Comparison of ENCODE assay signal across 8 cellular contexts in genomic region chr6:26329763-26330511, GRCh38. TPM values are rescaled to one million over a fixed set of nuclear protein-coding genes. Genes with fewer than 3 reads are reported as not detected.
DNase-seq lines count a peak whose midpoint lies in the region; ATAC-seq, FAIRE-seq and TF ChIP-seq lines count a peak whose summit lies in the region.

No MANE protein-coding gene starts in this region.

- H3K4me1 Mint-ChIP-seq in WTC11 = peaks cover 9% of the 10 kb centered on the region

- 28 to 35% (median 33%) methylated on average over 16 of the region's 16 CpGs for WGBS in psoas muscle, 3 donors
- WGBS in aorta, 2 donors = 34 to 40% methylated on average over 16 of the region's 16 CpGs
- no CpG with 5 or more reads among the region's 16 CpGs for WGBS in neuronal stem cell (ENCODE audit: extremely low coverage in 2 of 2, insufficient read length in 2 of 2, insufficient replicate concordance in 1 of 2), 2 donors

- no peak for DNase-seq in GM19239 (ENCODE audit: insufficient read length, low spot score)
- DNase-seq in NCI-H2029 treated with DMSO at 0.1 percent for 48 hours (lab: John Stamatoyannopoulos, UW) = peak; percentile 59
- peak; percentile 75 for DNase-seq in WTC11 (ENCODE audit: low spot score)
- peak in 2 of 3 donors; percentile 21 to 28 for DNase-seq in effector memory CD4-positive, alpha-beta T cell
- DNase-seq in psoas muscle = no peak
- no peak for DNase-seq in aorta
- DNase-seq in neuronal stem cell (ENCODE audit: low spot score) = no peak

- H3K4me3 ChIP-seq in effector memory CD4-positive, alpha-beta T cell (ENCODE audit: insufficient read depth, low read depth, low read length, poor library complexity, severe bottlenecking) = no peak overlapping the region
- H3K4me3 ChIP-seq in psoas muscle (no peak overlapping the region), aorta (ENCODE audit: low read length in 2 of 2) (no peak overlapping the region), neuronal stem cell (ENCODE audit: low read length in 2 of 2) (peak overlapping the region in 1 of 2 donors; percentile 43)

- H3K27ac ChIP-seq in effector memory CD4-positive, alpha-beta T cell (ENCODE audit: insufficient read depth, low read length, poor library complexity, severe bottlenecking) = no peak overlapping the region
- no peak overlapping the region for H3K27ac ChIP-seq in psoas muscle
- no peak overlapping the region for H3K27ac ChIP-seq in aorta (ENCODE audit: low read depth in 1 of 2, low read length in 2 of 2)
- no peak overlapping the region for H3K27ac ChIP-seq in neuronal stem cell (replicated peaks; ENCODE audit: low read length)

- H3K27ac Mint-ChIP-seq in WTC11 = no peak overlapping the region

- FAIRE-seq in GM19239 (lab: Jason Lieb, UNC) = peak; percentile 86

- no peak overlapping the region for H3K14ac ChIP-seq in neuronal stem cell (ENCODE audit: low read length)

- 0 out of 2 replicates have a peak, but pooled peaks have one; percentile 13 for ATAC-seq in WTC11
- peak in 3 of 4 donors; percentile 34 to 67 (median 54) for ATAC-seq in psoas muscle
- no peak for ATAC-seq in aorta (ENCODE audit: low FRiP score)
- ATAC-seq in HG03095 (IDR thresholded peaks at IDR 0.05; ENCODE audit: unreplicated experiment) = no peak

- H2AFZ ChIP-seq in neuronal stem cell (ENCODE audit: low read length) = no peak overlapping the region

- no peak overlapping the region for H2BK120ac ChIP-seq in neuronal stem cell (ENCODE audit: low read depth, low read length)

- CTCF ChIA-PET in WTC11 (lab: Charles Lee) = interaction anchor here (2.3 to 4.1 kb wide), 3 partner anchors 7 to 265 kb away, joined by 8 to 29 read pairs (median 25); no protein-coding TSS in a partner anchor

- H4K8ac ChIP-seq in neuronal stem cell (ENCODE audit: low read depth, low read length) = no peak overlapping the region

- no peaks in the 10 kb centered on the region for H3K9me3 ChIP-seq in effector memory CD4-positive, alpha-beta T cell (ENCODE audit: control insufficient read depth, low read length)
- no peaks in the 10 kb centered on the region for H3K9me3 ChIP-seq in psoas muscle
- no peaks in the 10 kb centered on the region for H3K9me3 ChIP-seq in aorta (ENCODE audit: control insufficient read depth, low read length)
- H3K9me3 ChIP-seq in neuronal stem cell (replicated peaks in 1 of 2; ENCODE audit: control insufficient read depth in 2 of 2, insufficient read depth in 1 of 2, low read depth in 1 of 2, low read length in 2 of 2) = no peaks in the 10 kb centered on the region

- H3K23ac ChIP-seq in neuronal stem cell (ENCODE audit: low read depth, low read length, poor library complexity) = no peak overlapping the region

- H3K4ac ChIP-seq in neuronal stem cell (ENCODE audit: low read length) = no peak overlapping the region

- no peaks in the 10 kb centered on the region for H3K79me1 ChIP-seq in neuronal stem cell (ENCODE audit: low read depth, low read length)

- no peak overlapping the region for H3K18ac ChIP-seq in neuronal stem cell (ENCODE audit: low read length)

- POLR2A ChIA-PET in WTC11 (lab: Charles Lee) = interaction anchor here (1.5 kb wide), 1 partner anchor 817 kb away, joined by 3 read pairs; a partner anchor contains a TSS

- no peak overlapping the region for H2BK5ac ChIP-seq in neuronal stem cell (ENCODE audit: low read length)

- no peak overlapping the region for H2BK12ac ChIP-seq in neuronal stem cell (ENCODE audit: low read length)

- no peak overlapping the region for H2BK15ac ChIP-seq in neuronal stem cell (ENCODE audit: low read length)

- intact Hi-C loops in psoas muscle (cut with DNase I) (loop anchor here in 1 of 2 donors (5.0 kb wide), 1 partner anchor 222 kb away; no protein-coding TSS in a partner anchor), aorta (cut with DNase I) (no loop called here)

- no peaks in the 10 kb centered on the region for H3K36me3 Mint-ChIP-seq in WTC11

- H4K91ac ChIP-seq in neuronal stem cell (ENCODE audit: low read depth, low read length, poor library complexity) = no peak overlapping the region

- peaks cover 24% of the 10 kb centered on the region for H3K27me3 Mint-ChIP-seq in WTC11 (ENCODE audit: low read depth)

- H3K4me1 ChIP-seq in effector memory CD4-positive, alpha-beta T cell (ENCODE audit: control insufficient read depth, insufficient read depth, low read length, poor library complexity, severe bottlenecking) = peaks cover 5% of the 10 kb centered on the region
- H3K4me1 ChIP-seq in psoas muscle (peaks cover 6% of the 10 kb centered on the region), aorta (ENCODE audit: control insufficient read depth in 1 of 2, insufficient read depth in 2 of 2, low read length in 2 of 2) (no peaks in the 10 kb centered on the region), neuronal stem cell (ENCODE audit: control insufficient read depth in 2 of 2, insufficient read depth in 1 of 2, low read depth in 1 of 2, low read length in 2 of 2) (peaks cover 3 to 8% of the 10 kb centered on the region in 2 donors)

- H3K9ac ChIP-seq in neuronal stem cell (ENCODE audit: low read depth, low read length, poor library complexity) = no peak overlapping the region

- no peak for TF ChIP-seq CTCF in WTC11 (IDR thresholded peaks at IDR 0.05)
- TF ChIP-seq CTCF in psoas muscle (IDR thresholded peaks at IDR 0.05) = no peak

- H2AK5ac ChIP-seq in neuronal stem cell (ENCODE audit: low read depth, low read length) = no peak overlapping the region

- H3K4me3 Mint-ChIP-seq in WTC11 = peak overlapping the region; percentile 94

- peaks cover 9% of the 10 kb centered on the region for H3K27me3 ChIP-seq in effector memory CD4-positive, alpha-beta T cell (replicated peaks; ENCODE audit: control insufficient read depth, insufficient read depth, low read length, poor library complexity, severe bottlenecking)
- peaks cover 14 to 66% (median 25%) of the 10 kb centered on the region in 3 donors for H3K27me3 ChIP-seq in psoas muscle (ENCODE audit: insufficient read depth in 3 of 3, low read length in 2 of 3)
- no peaks in the 10 kb centered on the region for H3K27me3 ChIP-seq in aorta (ENCODE audit: control insufficient read depth in 1 of 2, insufficient read depth in 2 of 2, low read length in 1 of 2)
- H3K27me3 ChIP-seq in neuronal stem cell (ENCODE audit: control insufficient read depth in 3 of 3, insufficient read depth in 3 of 3, low read depth in 1 of 3, low read length in 3 of 3) = peaks cover 0 to 45% (median 17%) of the 10 kb centered on the region in 3 experiments

- H3K4me2 ChIP-seq in neuronal stem cell (ENCODE audit: insufficient read depth, low read length, poor library complexity, severe bottlenecking) = no peak overlapping the region

- no peaks in the 10 kb centered on the region for H3K9me3 Mint-ChIP-seq in WTC11

- H3K36me3 ChIP-seq in effector memory CD4-positive, alpha-beta T cell (ENCODE audit: control insufficient read depth, insufficient read depth, low read length) = no peaks in the 10 kb centered on the region
- no peaks in the 10 kb centered on the region for H3K36me3 ChIP-seq in psoas muscle (ENCODE audit: insufficient read depth in 1 of 2, low read depth in 1 of 2)
- H3K36me3 ChIP-seq in aorta (ENCODE audit: control insufficient read depth in 1 of 2, insufficient read depth in 2 of 2, low read length in 1 of 2) = no peaks in the 10 kb centered on the region
- H3K36me3 ChIP-seq in neuronal stem cell (replicated peaks in 1 of 2; ENCODE audit: control insufficient read depth in 2 of 2, insufficient read depth in 2 of 2, low read length in 2 of 2) = no peaks in the 10 kb centered on the region

TF ChIP-seq in WTC11, 78 proteins besides CTCF, POLR2A, EP300 and RAD21 (continues in another document):
- no peak for TF ChIP-seq FOXK1 (CRISPR knock-in tag; IDR thresholded peaks at IDR 0.05)
- no peak for TF ChIP-seq SOX15 (CRISPR knock-in tag; IDR thresholded peaks at IDR 0.05)
- TF ChIP-seq TEAD1 (CRISPR knock-in tag; IDR thresholded peaks at IDR 0.05) = peak; percentile 24; the same call in 1 of the 2 replicates
- TF ChIP-seq GABPB1 (CRISPR knock-in tag; IDR thresholded peaks at IDR 0.05) = peak; percentile 51; the same call in 1 of the 2 replicates
- TF ChIP-seq ZNF232 (CRISPR knock-in tag; IDR thresholded peaks at IDR 0.05) = no peak
- TF ChIP-seq USF2 (CRISPR knock-in tag; IDR thresholded peaks at IDR 0.05) = no peak
- TF ChIP-seq HMGXB4 (CRISPR knock-in tag; IDR thresholded peaks at IDR 0.05) = peak; percentile 65; the same call in 1 of the 2 replicates
- no peak for TF ChIP-seq NFATC4 (CRISPR knock-in tag; IDR thresholded peaks at IDR 0.05)
- no peak for TF ChIP-seq ZNF263 (CRISPR knock-in tag; IDR thresholded peaks at IDR 0.05; ENCODE audit: low read depth)

RNA-seq across cellular contexts. Expression of gene BTN3A2, which starts 35.1 kb away (rescaled TPM):
- total RNA-seq in WTC11 (2021) (3.4 to 7.4 TPM (median 7.0 TPM) in 3 replicates), psoas muscle (10 to 100 TPM in 1 of 4 donors, 1 to 10 TPM in 3; 3.2 to 11.4 (median 6.3) TPM), aorta (10 to 100 TPM; 12.8 to 53.7 TPM)
- polyA plus RNA-seq in psoas muscle (1 to 10 TPM; 5.3 to 9.6 (median 7.1) TPM), aorta (10 to 100 TPM in 1 of 2 donors, 1 to 10 TPM in 1; 9.1 to 18.2 TPM)
- 6.5 TPM for polyA plus RNA-seq in neuronal stem cell (2013, experiment 1 of 2)
- 6.4 TPM for polyA plus RNA-seq in neuronal stem cell (2013, experiment 2 of 2)

RNA-seq across cellular contexts. Expression of gene BTN2A2, which starts 53.0 kb away (rescaled TPM):
- 15.6 to 18.0 TPM (median 16.2 TPM) in 3 replicates for total RNA-seq in WTC11 (2021)
- total RNA-seq in psoas muscle = 1 to 10 TPM; 1.5 to 4.9 (median 2.0) TPM
- polyA plus RNA-seq in psoas muscle = 1 to 10 TPM; 1.2 to 2.1 (median 1.4) TPM
- total RNA-seq in aorta = 10 to 100 TPM; 15.7 to 22.3 TPM
- 10 to 100 TPM in 1 of 2 donors, 1 to 10 TPM in 1; 3.9 to 13.4 TPM for polyA plus RNA-seq in aorta
- 24.0 TPM for polyA plus RNA-seq in neuronal stem cell (2013, experiment 1 of 2)
- polyA plus RNA-seq in neuronal stem cell (2013, experiment 2 of 2) = 24.9 TPM

Comparison
In these comparisons a context has a peak if more than half of its experiments do, and no peak if none do; other contexts are left out.
1. DNase-seq: peak in NCI-H2029 treated with DMSO at 0.1 percent for 48 hours (single experiment), WTC11 (single experiment) and effector memory CD4-positive, alpha-beta T cell (2 of 3); none in GM19239 (single experiment), psoas muscle (0 of 2), aorta (0 of 2) and neuronal stem cell (single experiment).
2. ATAC-seq: peak in WTC11 (single experiment) and psoas muscle (3 of 4); none in aorta (single experiment) and HG03095 (single experiment).